Comparison of ENCODE assay signal across 11 cellular contexts in genomic region chr2:8306530-8307351, GRCh38.
DNase-seq lines count a peak whose midpoint lies in the region; ATAC-seq and TF ChIP-seq lines count a peak whose summit lies in the region.
"Had no signal": no experiment of that assay in that cellular context is flagged by ENCODE, and none has a peak within 500 bp of the region (broad histone marks: within the 10 kb centered on the region; RNA-seq: fewer than 3 reads in every experiment).

No MANE protein-coding gene starts in this region.

- peaks cover 3% of the 10 kb centered on the region for H3K36me3 Mint-ChIP-seq in natural killer cell treated with Interleukin-12 subunit alpha and Interleukin-12 subunit beta and Interleukin-15 and Interleukin-18, amount 100 ng/mL, for 72 hours
- H3K36me3 Mint-ChIP-seq: neural progenitor cell had no signal

- H3K4me1 ChIP-seq in testis, result no peaks in the 10 kb centered on the region
- H3K4me1 ChIP-seq: HAP-1 had no signal

- H3K27me3 ChIP-seq in brain microvascular endothelial cell (replicated peaks) (no peaks in the 10 kb centered on the region), testis (no peaks in the 10 kb centered on the region)
- H3K27me3 ChIP-seq: neural progenitor cell had no signal

- no peaks in the 10 kb centered on the region for H3K27me3 Mint-ChIP-seq in natural killer cell treated with Interleukin-12 subunit alpha and Interleukin-12 subunit beta and Interleukin-15 and Interleukin-18, amount 100 ng/mL, for 72 hours

- no peak overlapping the region for H3K27ac ChIP-seq in brain microvascular endothelial cell
- H3K27ac ChIP-seq in testis, result no peak overlapping the region
- H3K27ac ChIP-seq: neural progenitor cell had no signal

- TF ChIP-seq POLR2A in testis (IDR thresholded peaks at IDR 0.05), result no peak

- ATAC-seq in natural killer cell treated with Interleukin-12 subunit alpha and Interleukin-12 subunit beta and Interleukin-15 and Interleukin-18, amount 100 ng/mL, for 72 hours, result peak in 1 of 2 donors; percentile 32
- no peak for ATAC-seq in HG03460 (IDR thresholded peaks at IDR 0.05; ENCODE audit: unreplicated experiment)

- H3K4me3 Mint-ChIP-seq in natural killer cell treated with Interleukin-12 subunit alpha and Interleukin-12 subunit beta and Interleukin-15 and Interleukin-18, amount 100 ng/mL, for 72 hours, result peak overlapping the region; percentile 79
- H3K4me3 Mint-ChIP-seq: neural progenitor cell had no signal

- in situ Hi-C loops in brain microvascular endothelial cell (cut with HindIII; ENCODE audit: low pct_ligation_motif_present, low sequenced_read_pairs), result no loop called here

- H3K4me3 ChIP-seq in LNCaP clone FGC (ENCODE audit: low read depth, low read length), result no peak overlapping the region
- H3K4me3 ChIP-seq in brain microvascular endothelial cell (ENCODE audit: low read depth, low read length), result no peak overlapping the region
- no peak overlapping the region for H3K4me3 ChIP-seq in testis
- H3K4me3 ChIP-seq: HAP-1, neural progenitor cell had no signal

- peaks cover 87 to 96% of the 10 kb centered on the region in 2 donors for H3K4me1 Mint-ChIP-seq in natural killer cell treated with Interleukin-12 subunit alpha and Interleukin-12 subunit beta and Interleukin-15 and Interleukin-18, amount 100 ng/mL, for 72 hours (ENCODE audit: low read depth in 2 of 2)

- no peak for TF ChIP-seq CTCF in LNCaP clone FGC (IDR thresholded peaks at IDR 0.05; ENCODE audit: control insufficient read depth, extremely low read depth, insufficient read depth)
- no peak for TF ChIP-seq CTCF in brain microvascular endothelial cell (IDR thresholded peaks at IDR 0.05; ENCODE audit: low read depth, low read length, missing control alignments)
- no peak for TF ChIP-seq CTCF in GM10266 (IDR thresholded peaks at IDR 0.05; ENCODE audit: control insufficient read depth, insufficient read depth, low read depth, missing control alignments)
- no peak for TF ChIP-seq CTCF in testis (IDR thresholded peaks at IDR 0.05)

- DNase-seq in DMS53 treated with DMSO at 0.1 percent for 48 hours (lab: John Stamatoyannopoulos, UW; ENCODE audit: unreplicated experiment) (peak; percentile 47), LNCaP clone FGC (ENCODE audit: low read depth) (peak; percentile 89), brain microvascular endothelial cell (peak; percentile 2), GM10266 (ENCODE audit: extremely low spot score) (no peak), testis (no peak), NCI-H128 (lab: John Stamatoyannopoulos, UW; ENCODE audit: unreplicated experiment) (no peak)
- DNase-seq in natural killer cell treated with Interleukin-12 subunit alpha and Interleukin-12 subunit beta and Interleukin-15 and Interleukin-18, amount 100 ng/mL, for 72 hours (ENCODE audit: low spot score), result no peak
- DNase-seq: NCI-H1417 treated with DMSO at 0.1 percent for 48 hours had no signal

- no peaks in the 10 kb centered on the region for H3K9me3 Mint-ChIP-seq in natural killer cell treated with Interleukin-12 subunit alpha and Interleukin-12 subunit beta and Interleukin-15 and Interleukin-18, amount 100 ng/mL, for 72 hours

- H3K9me3 ChIP-seq in testis, result no peaks in the 10 kb centered on the region
- H3K9me3 ChIP-seq: HAP-1 had no signal

- intact Hi-C loops in testis (cut with DNase I; ENCODE audit: low total_unique reads), result no loop called here

- H3K27ac Mint-ChIP-seq in natural killer cell treated with Interleukin-12 subunit alpha and Interleukin-12 subunit beta and Interleukin-15 and Interleukin-18, amount 100 ng/mL, for 72 hours, result peak overlapping the region; percentile 86 to 90
- H3K27ac Mint-ChIP-seq: neural progenitor cell had no signal

- H3K36me3 ChIP-seq in brain microvascular endothelial cell (replicated peaks) (no peaks in the 10 kb centered on the region), testis (ENCODE audit: low read depth, missing control alignments) (no peaks in the 10 kb centered on the region)
- H3K36me3 ChIP-seq: HAP-1, neural progenitor cell had no signal

- WGBS in testis, 2 donors, result 89 to 94% methylated on average over 7 of the region's 7 CpGs

Comparison
In these comparisons a context has a peak if more than half of its experiments do, and no peak if none do; other contexts are left out.
1. DNase-seq: peak in DMS53 treated with DMSO at 0.1 percent for 48 hours (single experiment), LNCaP clone FGC (single experiment) and brain microvascular endothelial cell (single experiment); none in natural killer cell treated with Interleukin-12 subunit alpha and Interleukin-12 subunit beta and Interleukin-15 and Interleukin-18, amount 100 ng/mL, for 72 hours (single experiment), GM10266 (single experiment), testis (single experiment) and NCI-H128 (single experiment).